Comparison of ENCODE assay signal across 17 cellular contexts in the genomic region with DNA sequence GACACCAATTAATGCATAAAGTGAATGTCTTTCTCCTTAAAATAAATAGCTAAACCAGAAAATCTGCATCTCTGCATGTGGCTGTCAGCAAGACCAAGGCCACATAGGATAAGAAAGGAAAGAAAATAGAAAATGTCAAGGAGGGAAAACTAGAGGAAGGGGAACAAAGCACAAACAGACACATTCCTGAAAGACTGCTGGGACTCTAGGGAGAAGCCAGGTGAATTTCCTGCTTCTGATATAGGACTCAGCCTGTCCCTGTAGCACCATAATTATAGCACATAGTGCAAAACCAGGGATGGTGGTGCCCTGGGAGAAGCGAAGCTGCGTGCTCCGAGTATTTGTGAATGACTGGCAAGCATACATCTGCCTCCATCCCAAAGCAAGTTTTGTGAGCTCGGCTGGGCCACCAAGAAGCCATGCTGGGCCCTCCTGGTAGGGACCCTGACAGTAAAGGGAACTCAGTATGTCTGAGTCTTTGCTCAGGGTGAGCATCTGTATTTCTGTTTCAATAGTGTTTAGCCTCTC. TPM values are rescaled to one million over a fixed set of nuclear protein-coding genes. Genes with fewer than 3 reads are reported as not detected.
DNase-seq lines count a peak whose midpoint lies in the region; ATAC-seq and TF ChIP-seq lines count a peak whose summit lies in the region.
"Had no signal": no experiment of that assay in that cellular context is flagged by ENCODE, and none has a peak within 500 bp of the region (broad histone marks: within the 10 kb centered on the region; RNA-seq: fewer than 3 reads in every experiment).

No MANE protein-coding gene starts in this region.

- H3K27me3 ChIP-seq in heart left ventricle = no peaks in the 10 kb centered on the region
- H3K27me3 ChIP-seq in left lung = no peaks in the 10 kb centered on the region
- H3K27me3 ChIP-seq: adrenal gland had no signal

- H3K27ac Mint-ChIP-seq in endothelial cell (ENCODE audit: unreplicated experiment) (peak overlapping the region; percentile 82), nephron progenitor cell (peak overlapping the region; percentile 41), type B pancreatic cell (peak overlapping the region; percentile 76)
- H3K27ac Mint-ChIP-seq: activated CD8-positive, alpha-beta T cell treated with anti-CD3 and anti-CD28 coated beads, Interleukin-2, amount 10 ng/mL, durations not matched to agents 7 days and 5 days; CD4-positive, CD25-positive, alpha-beta regulatory T cell had no signal

- H3K27me3 Mint-ChIP-seq in endothelial cell (ENCODE audit: unreplicated experiment) (peaks cover 10% of the 10 kb centered on the region), nephron progenitor cell (ENCODE audit: low read depth, poor library complexity) (no peaks in the 10 kb centered on the region), type B pancreatic cell (no peaks in the 10 kb centered on the region)

- DNase-seq in heart left ventricle = no peak
- no peak for DNase-seq in cardiac septum (ENCODE audit: low spot score)
- no peak for DNase-seq in endothelial cell (ENCODE audit: low spot score)
- no peak for DNase-seq in nephron progenitor cell
- DNase-seq in type B pancreatic cell (ENCODE audit: extremely low spot score, unreplicated experiment) = no peak
- no peak for DNase-seq in T-helper 2 cell
- no peak for DNase-seq in left lung
- DNase-seq: activated CD8-positive, alpha-beta T cell treated with anti-CD3 and anti-CD28 coated beads, Interleukin-2, amount 10 ng/mL, durations not matched to agents 7 days and 5 days; adrenal gland; CD4-positive, CD25-positive, alpha-beta regulatory T cell; erythroblast; head of caudate nucleus; islet precursor cell; MM.1S; NCI-H1930; NCI-H510A had no signal

- H3K36me3 ChIP-seq in heart left ventricle = peaks cover 0 to 45% (median 22%) of the 10 kb centered on the region in 9 donors
- H3K36me3 ChIP-seq in left lung = no peaks in the 10 kb centered on the region

- H3K9me3 Mint-ChIP-seq in endothelial cell (ENCODE audit: unreplicated experiment) = no peaks in the 10 kb centered on the region
- no peaks in the 10 kb centered on the region for H3K9me3 Mint-ChIP-seq in nephron progenitor cell
- H3K9me3 Mint-ChIP-seq in type B pancreatic cell = no peaks in the 10 kb centered on the region
- H3K9me3 Mint-ChIP-seq: CD4-positive, CD25-positive, alpha-beta regulatory T cell had no signal

- no peak for TF ChIP-seq POLR2A in heart left ventricle (IDR thresholded peaks at IDR 0.05)

- H3K4me3 ChIP-seq in heart left ventricle (no peak overlapping the region), left lung (no peak overlapping the region)
- H3K4me3 ChIP-seq: adrenal gland had no signal

- H3K4me3 Mint-ChIP-seq in endothelial cell (ENCODE audit: unreplicated experiment) = peak overlapping the region; percentile 9
- no peak overlapping the region for H3K4me3 Mint-ChIP-seq in nephron progenitor cell
- H3K4me3 Mint-ChIP-seq in type B pancreatic cell = peak overlapping the region; percentile 17
- H3K4me3 Mint-ChIP-seq: activated CD8-positive, alpha-beta T cell treated with anti-CD3 and anti-CD28 coated beads, Interleukin-2, amount 10 ng/mL, durations not matched to agents 7 days and 5 days; CD4-positive, CD25-positive, alpha-beta regulatory T cell had no signal

- H3K27ac ChIP-seq in heart left ventricle (peak overlapping the region in 9 of 12 donors; percentile 17 to 87 (median 43)), left lung (no peak overlapping the region)
- H3K27ac ChIP-seq: adrenal gland had no signal

- ATAC-seq in heart left ventricle = no peak
- ATAC-seq in GM18907 (IDR thresholded peaks at IDR 0.05; ENCODE audit: unreplicated experiment) = no peak
- ATAC-seq in left lung = no peak
- ATAC-seq: activated CD8-positive, alpha-beta T cell treated with anti-CD3 and anti-CD28 coated beads, Interleukin-2, amount 10 ng/mL, durations not matched to agents 7 days and 5 days had no signal

- WGBS in heart left ventricle, 4 donors = 55 to 70% (median 67%) methylated on average over 4 of the region's 4 CpGs

- TF ChIP-seq CTCF in heart left ventricle (IDR thresholded peaks at IDR 0.05) (no peak), endothelial cell (IDR thresholded peaks at IDR 0.05; ENCODE audit: unreplicated experiment) (no peak), nephron progenitor cell (IDR thresholded peaks at IDR 0.05) (no peak), type B pancreatic cell (conservative IDR thresholded peaks at IDR 0.05) (no peak), left lung (IDR thresholded peaks at IDR 0.05) (no peak)

- peaks cover 67% of the 10 kb centered on the region for H3K4me1 Mint-ChIP-seq in endothelial cell (ENCODE audit: unreplicated experiment)
- H3K4me1 Mint-ChIP-seq in nephron progenitor cell = peaks cover 63% of the 10 kb centered on the region
- H3K4me1 Mint-ChIP-seq in type B pancreatic cell (ENCODE audit: unreplicated experiment) = peaks cover 63% of the 10 kb centered on the region
- H3K4me1 Mint-ChIP-seq: CD4-positive, CD25-positive, alpha-beta regulatory T cell had no signal

- intact Hi-C loops in heart left ventricle (cut with DNase I) (loop anchor here in 2 of 10 donors (5.0 kb wide), 2 partner anchors 71 to 121 kb away; no protein-coding TSS in a partner anchor), cardiac septum (cut with DNase I) (no loop called here), left lung (cut with DNase I) (no loop called here)

- peaks cover 61% of the 10 kb centered on the region for H3K36me3 Mint-ChIP-seq in endothelial cell (ENCODE audit: low read depth, unreplicated experiment)
- H3K36me3 Mint-ChIP-seq in nephron progenitor cell (ENCODE audit: low read depth) = peaks cover 57% of the 10 kb centered on the region
- H3K36me3 Mint-ChIP-seq in type B pancreatic cell = peaks cover 41% of the 10 kb centered on the region
- H3K36me3 Mint-ChIP-seq: CD4-positive, CD25-positive, alpha-beta regulatory T cell had no signal

- H3K4me1 ChIP-seq in heart left ventricle = peaks cover 14 to 100% (median 90%) of the 10 kb centered on the region in 12 donors
- H3K4me1 ChIP-seq in left lung = peaks cover 14 to 28% of the 10 kb centered on the region in 2 donors

- H3K9me3 ChIP-seq in heart left ventricle = no peaks in the 10 kb centered on the region
- H3K9me3 ChIP-seq in left lung = no peaks in the 10 kb centered on the region
- H3K9me3 ChIP-seq: adrenal gland had no signal

RNA-seq across cellular contexts. Expression of a gene that starts 14.2 kb away (rescaled TPM):
- total RNA-seq in heart left ventricle (100 to 1,000 TPM; 138 to 667 (median 220) TPM), cardiac septum (140 TPM), endothelial cell (ENCODE audit: unreplicated experiment) (1,211 TPM), type B pancreatic cell (ENCODE audit: low replicate concordance) (183 and 383 TPM in 2 replicates), left lung (100 to 1,000 TPM; 265 to 530 TPM)
- polyA plus RNA-seq in heart left ventricle = 100 to 1,000 TPM in 1 of 2 donors, 10 to 100 TPM in 1; 43.8 to 146 TPM
- polyA plus RNA-seq: CD4-positive, CD25-positive, alpha-beta regulatory T cell had no signal

Comparison
In these comparisons a context has a peak if more than half of its experiments do, and no peak if none do; other contexts are left out.
1. H3K27ac ChIP-seq: peak in heart left ventricle (9 of 12); none in left lung (0 of 2).
2. Peak in every context shown above with its lines, with median percentiles within 50 percentile points of each other: H3K27ac Mint-ChIP-seq.